ENCODE assay signal across 1 cellular context in the genomic region with DNA sequence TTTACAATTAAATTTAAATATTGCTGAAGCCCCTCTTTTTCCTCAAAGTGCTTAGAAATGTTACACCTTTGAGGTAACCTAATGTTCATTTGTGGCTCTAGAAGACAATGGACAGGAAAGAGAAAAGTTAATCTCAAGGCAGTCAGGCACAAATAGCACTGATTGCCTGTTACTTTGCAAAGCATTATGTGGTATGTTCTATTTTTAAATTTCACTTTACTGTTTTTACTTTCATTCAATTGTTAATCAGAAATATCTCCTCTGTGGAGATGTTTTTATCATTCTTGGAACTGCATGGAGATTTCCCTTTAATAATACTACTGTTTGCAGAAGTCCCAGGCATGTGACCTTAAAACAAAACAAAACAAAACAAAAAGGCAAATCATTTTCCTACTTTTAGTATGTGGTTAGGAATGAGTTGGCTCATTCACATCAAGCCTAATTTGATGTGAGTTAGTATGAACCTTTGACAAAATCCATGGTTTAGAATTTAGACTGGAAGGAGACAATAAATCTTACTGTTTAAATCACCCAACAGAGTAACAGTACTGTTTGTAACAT.
TF ChIP-seq lines count a peak whose summit lies in the region.

No MANE protein-coding gene starts in this region.

TF ChIP-seq in GM23338, 12 proteins besides CTCF, POLR2A, EP300 and RAD21 (continued from another document):
- TF ChIP-seq, protein P1, sequence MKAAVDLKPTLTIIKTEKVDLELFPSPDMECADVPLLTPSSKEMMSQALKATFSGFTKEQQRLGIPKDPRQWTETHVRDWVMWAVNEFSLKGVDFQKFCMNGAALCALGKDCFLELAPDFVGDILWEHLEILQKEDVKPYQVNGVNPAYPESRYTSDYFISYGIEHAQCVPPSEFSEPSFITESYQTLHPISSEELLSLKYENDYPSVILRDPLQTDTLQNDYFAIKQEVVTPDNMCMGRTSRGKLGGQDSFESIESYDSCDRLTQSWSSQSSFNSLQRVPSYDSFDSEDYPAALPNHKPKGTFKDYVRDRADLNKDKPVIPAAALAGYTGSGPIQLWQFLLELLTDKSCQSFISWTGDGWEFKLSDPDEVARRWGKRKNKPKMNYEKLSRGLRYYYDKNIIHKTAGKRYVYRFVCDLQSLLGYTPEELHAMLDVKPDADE (IDR thresholded peaks at IDR 0.05): no peak
- TF ChIP-seq ZNF114 (CRISPR knock-in tag; IDR thresholded peaks at IDR 0.05): no peak
TF ChIP-seq in GM23338: peak in this region for 0.
